Comparison of ENCODE assay signal across 21 cellular contexts in genomic region chr15:68553594-68553993, GRCh38. TPM values are rescaled to one million over a fixed set of nuclear protein-coding genes. Genes with fewer than 3 reads are reported as not detected.
"Had no signal": no experiment of that assay in that cellular context is flagged by ENCODE, and none has a peak within 500 bp of the region (broad histone marks: within the 10 kb centered on the region; RNA-seq: fewer than 3 reads in every experiment).

No MANE protein-coding gene starts in this region.

- H2AFZ ChIP-seq: hepatocyte had no signal

- H3K36me3 Mint-ChIP-seq: activated naive CD8-positive, alpha-beta T cell treated with anti-CD3 and anti-CD28 coated beads, Interleukin-2, amount 10 ng/mL, durations not matched to agents 7 days and 5 days; immature natural killer cell; mesothelial cell of epicardium; natural killer cell; stimulated activated effector memory CD8-positive, alpha-beta T cell treated with anti-CD3 and anti-CD28 coated beads, Interleukin-12 subunit alpha, Interleukin-12 subunit beta, amount 100 ng/mL, for 72 hours; WTC11 had no signal

- H3K27ac Mint-ChIP-seq: activated naive CD8-positive, alpha-beta T cell treated with anti-CD3 and anti-CD28 coated beads, Interleukin-2, amount 10 ng/mL, durations not matched to agents 7 days and 5 days; activated T-helper 2 cell treated with anti-CD3 and anti-CD28 coated beads, Interferon-gamma antibody, Interleukin-2, Interleukin-4, amounts not matched to agents 10 μg/mL and 5 μg/mL and 100 μg/mL, durations not matched to agents 14 hours and 24 hours and 36 hours; dendritic cell treated with granulocyte-macrophage colony-stimulating factor and Interleukin-4, amounts not matched to agents 40 ng/mL and 50 ng/mL, for 4 days; immature natural killer cell; mesothelial cell of epicardium; natural killer cell; stimulated activated effector memory CD8-positive, alpha-beta T cell treated with anti-CD3 and anti-CD28 coated beads, Interleukin-12 subunit alpha, Interleukin-12 subunit beta, amount 100 ng/mL, for 72 hours; WTC11 had no signal

- H3K4me1 ChIP-seq: pancreas, right lobe of liver, suprapubic skin had no signal

- H3K9me3 ChIP-seq: left lung, neutrophil, pancreas, right lobe of liver, suprapubic skin, tibial nerve had no signal

- H3K4me3 Mint-ChIP-seq: activated naive CD8-positive, alpha-beta T cell treated with anti-CD3 and anti-CD28 coated beads, Interleukin-2, amount 10 ng/mL, durations not matched to agents 7 days and 5 days; activated T-cell treated with anti-CD3 and anti-CD28 coated beads, Interleukin-2, amount 50 U/mL, for 4 hours; dendritic cell treated with granulocyte-macrophage colony-stimulating factor and Interleukin-4, amounts not matched to agents 40 ng/mL and 50 ng/mL, for 4 days; immature natural killer cell; mesothelial cell of epicardium; natural killer cell; stimulated activated effector memory CD8-positive, alpha-beta T cell treated with anti-CD3 and anti-CD28 coated beads, Interleukin-12 subunit alpha, Interleukin-12 subunit beta, amount 100 ng/mL, for 72 hours; stimulated activated naive CD8-positive, alpha-beta T cell treated with anti-CD3 and anti-CD28 coated beads, Interleukin-15, amount 100 ng/mL, for 72 hours; WTC11 had no signal

- H3K27ac ChIP-seq: hepatocyte, left lung, neutrophil, pancreas, right lobe of liver, skin epidermis, suprapubic skin, tibial nerve had no signal

- DNase-seq: foreskin melanocyte had no signal

- H3K36me3 ChIP-seq: left lung, neutrophil, pancreas, right lobe of liver, suprapubic skin, tibial nerve had no signal

- H3K27me3 ChIP-seq: hepatocyte, pancreas, right lobe of liver had no signal

- H3K4me3 ChIP-seq: hepatocyte, left lung, lung, pancreas, right lobe of liver, skin epidermis, suprapubic skin, tibial nerve had no signal

- H3K4me2 ChIP-seq: hepatocyte had no signal

RNA-seq across cellular contexts. Expression of gene CORO2B, which starts 25.2 kb away (rescaled TPM):
- total RNA-seq: activated naive CD8-positive, alpha-beta T cell treated with anti-CD3 and anti-CD28 coated beads, Interleukin-2, amount 10 ng/mL, durations not matched to agents 7 days and 5 days; T-helper 1 cell treated with Interleukin-12 subunit alpha and Interleukin-12 subunit beta and Interleukin-4 antibody, amounts not matched to agents 30 ng/mL and 1 ng/mL, for 36 hours had no signal
- polyA plus RNA-seq: immature natural killer cell had no signal
